Comparison of ENCODE assay signal across 19 cellular contexts in the genomic region with DNA sequence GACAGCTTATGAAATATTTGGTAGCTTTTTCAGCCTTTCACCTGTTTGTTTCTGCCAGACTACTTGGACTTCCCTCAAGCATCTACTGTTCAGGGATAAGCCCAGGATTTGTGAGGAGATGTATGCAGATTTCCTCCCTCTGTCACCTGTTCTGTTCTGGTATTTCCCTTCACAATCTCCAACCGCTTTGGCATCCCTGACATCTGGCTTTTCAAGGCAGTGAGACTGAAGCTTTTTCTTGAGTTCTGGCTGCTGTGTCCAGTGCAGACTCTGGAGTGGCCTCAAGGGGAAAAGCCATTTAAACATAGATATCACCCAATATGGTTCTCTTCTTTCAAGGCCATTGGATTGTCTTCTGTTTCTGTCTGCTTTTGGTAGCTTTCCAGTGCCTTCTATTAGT.
A peak's percentile ranks its signal among the peaks of the same experiment; 100 is the strongest.
DNase-seq lines count a peak whose midpoint lies in the region; ATAC-seq, FAIRE-seq and TF ChIP-seq lines count a peak whose summit lies in the region.
"Had no signal": no experiment of that assay in that cellular context is flagged by ENCODE, and none has a peak within 500 bp of the region (broad histone marks: within the 10 kb centered on the region; RNA-seq: fewer than 3 reads in every experiment).

No MANE protein-coding gene starts in this region.

- no peak for FAIRE-seq in frontal cortex (lab: Jason Lieb, UNC)
- FAIRE-seq: A549, GM12892, GM18507 had no signal

- no peak overlapping the region for H3K4me3 ChIP-seq in esophagus muscularis mucosa
- no peak overlapping the region for H3K4me3 ChIP-seq in heart right ventricle
- H3K4me3 ChIP-seq: A549 had no signal

- H3K36me3 ChIP-seq in esophagus muscularis mucosa (no peaks in the 10 kb centered on the region), heart right ventricle (peaks cover 0 to 7% (median 0%) of the 10 kb centered on the region in 9 donors)

- peaks cover 0 to 9% (median 6%) of the 10 kb centered on the region in 4 donors for H3K9me3 ChIP-seq in esophagus muscularis mucosa
- H3K9me3 ChIP-seq in heart right ventricle, result peaks cover 0 to 20% (median 16%) of the 10 kb centered on the region in 11 donors

- no peak for ATAC-seq in heart right ventricle
- ATAC-seq in GM19023 (IDR thresholded peaks at IDR 0.05; ENCODE audit: unreplicated experiment), result no peak
- ATAC-seq: A549 had no signal

- TF ChIP-seq EP300 in esophagus muscularis mucosa (IDR thresholded peaks at IDR 0.05), result no peak

- H3K27me3 ChIP-seq in esophagus muscularis mucosa (no peaks in the 10 kb centered on the region), heart right ventricle (no peaks in the 10 kb centered on the region)

- H3K4me1 ChIP-seq in esophagus muscularis mucosa, result peaks cover 0 to 16% (median 5%) of the 10 kb centered on the region in 4 donors
- no peaks in the 10 kb centered on the region for H3K4me1 ChIP-seq in heart right ventricle
- H3K4me1 ChIP-seq: A549 had no signal

- TF ChIP-seq CTCF in esophagus muscularis mucosa (IDR thresholded peaks at IDR 0.05) (no peak), heart right ventricle (IDR thresholded peaks at IDR 0.05) (no peak)

- 96% methylated on average over 1 of the region's 1 CpG for WGBS in esophagus muscularis mucosa
- 77 to 85% methylated on average over 1 of the region's 1 CpG for WGBS in heart right ventricle, 2 donors

- TF ChIP-seq POLR2A in esophagus muscularis mucosa (IDR thresholded peaks at IDR 0.05; ENCODE audit: low read depth), result no peak

- DNase-seq in NCI-H82 (lab: John Stamatoyannopoulos, UW) (peak; percentile 0), NCI-H82 treated with DMSO at 0.1 percent for 48 hours (lab: John Stamatoyannopoulos, UW; ENCODE audit: unreplicated experiment) (no peak), esophagus muscularis mucosa (ENCODE audit: extremely low spot score) (peak; percentile 53), iPS-NIHi11 (ENCODE audit: low spot score) (peak; percentile 28), heart right ventricle (no peak), frontal cortex (ENCODE audit: low spot score in 2 of 2) (no peak), inferior parietal cortex (ENCODE audit: extremely low spot score) (no peak)
- DNase-seq: AML-193; CD4-positive, alpha-beta T cell; DMS153; DMS79; GDM1; GOT3; HCEC 1CT had no signal

- H3K27ac ChIP-seq in esophagus muscularis mucosa (replicated peaks in 1 of 4) (no peak overlapping the region), heart right ventricle (no peak overlapping the region)
- H3K27ac ChIP-seq: A549, C4-2B had no signal

- intact Hi-C loops in esophagus muscularis mucosa (cut with DNase I) (no loop called here), heart right ventricle (cut with DNase I) (no loop called here)

Comparison
In these comparisons a context has a peak if more than half of its experiments do, and no peak if none do; other contexts are left out.
1. DNase-seq: peak in NCI-H82 (single experiment), esophagus muscularis mucosa (single experiment) and iPS-NIHi11 (single experiment); none in NCI-H82 treated with DMSO at 0.1 percent for 48 hours (single experiment), heart right ventricle (0 of 2), frontal cortex (0 of 2) and inferior parietal cortex (single experiment).